1 cellular context compared by ENCODE assay signal in the genomic region with DNA sequence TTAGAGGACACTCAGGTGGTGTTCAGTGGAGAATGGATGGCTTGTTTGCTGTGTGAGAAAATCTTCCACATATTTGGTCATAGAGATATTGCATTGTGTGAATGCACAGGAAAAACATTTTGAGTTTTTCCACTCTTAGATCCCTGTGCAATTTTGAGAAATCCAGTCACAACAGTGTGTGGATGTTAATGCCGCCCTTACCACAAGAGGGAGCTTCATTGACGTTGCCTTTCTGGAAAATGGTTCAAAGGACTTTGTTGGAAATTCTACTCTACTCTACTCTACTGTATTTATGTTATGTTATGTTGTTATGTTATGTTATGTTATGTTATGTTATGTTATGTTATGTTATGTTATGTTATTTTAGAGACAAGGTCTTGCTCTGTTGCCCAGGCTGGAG.
TF ChIP-seq lines count a peak whose summit lies in the region.

No MANE protein-coding gene starts in this region.

TF ChIP-seq in HCT116, 20 proteins besides CTCF, POLR2A, EP300 and RAD21 (continued from another document):
- TF ChIP-seq, protein P1, sequence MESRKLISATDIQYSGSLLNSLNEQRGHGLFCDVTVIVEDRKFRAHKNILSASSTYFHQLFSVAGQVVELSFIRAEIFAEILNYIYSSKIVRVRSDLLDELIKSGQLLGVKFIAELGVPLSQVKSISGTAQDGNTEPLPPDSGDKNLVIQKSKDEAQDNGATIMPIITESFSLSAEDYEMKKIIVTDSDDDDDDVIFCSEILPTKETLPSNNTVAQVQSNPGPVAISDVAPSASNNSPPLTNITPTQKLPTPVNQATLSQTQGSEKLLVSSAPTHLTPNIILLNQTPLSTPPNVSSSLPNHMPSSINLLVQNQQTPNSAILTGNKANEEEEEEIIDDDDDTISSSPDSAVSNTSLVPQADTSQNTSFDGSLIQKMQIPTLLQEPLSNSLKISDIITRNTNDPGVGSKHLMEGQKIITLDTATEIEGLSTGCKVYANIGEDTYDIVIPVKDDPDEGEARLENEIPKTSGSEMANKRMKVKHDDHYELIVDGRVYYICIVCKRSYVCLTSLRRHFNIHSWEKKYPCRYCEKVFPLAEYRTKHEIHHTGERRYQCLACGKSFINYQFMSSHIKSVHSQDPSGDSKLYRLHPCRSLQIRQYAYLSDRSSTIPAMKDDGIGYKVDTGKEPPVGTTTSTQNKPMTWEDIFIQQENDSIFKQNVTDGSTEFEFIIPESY (IDR thresholded peaks at IDR 0.05; ENCODE audit: extremely low read depth, insufficient replicate concordance, low read length): no peak
- TF ChIP-seq ELF1 (IDR thresholded peaks at IDR 0.05; ENCODE audit: borderline replicate concordance, low read depth) (no peak), SRF (IDR thresholded peaks at IDR 0.05; ENCODE audit: low read depth) (no peak), FOSL1 (IDR thresholded peaks at IDR 0.05; ENCODE audit: low read depth) (no peak)
